In the genomic region with DNA sequence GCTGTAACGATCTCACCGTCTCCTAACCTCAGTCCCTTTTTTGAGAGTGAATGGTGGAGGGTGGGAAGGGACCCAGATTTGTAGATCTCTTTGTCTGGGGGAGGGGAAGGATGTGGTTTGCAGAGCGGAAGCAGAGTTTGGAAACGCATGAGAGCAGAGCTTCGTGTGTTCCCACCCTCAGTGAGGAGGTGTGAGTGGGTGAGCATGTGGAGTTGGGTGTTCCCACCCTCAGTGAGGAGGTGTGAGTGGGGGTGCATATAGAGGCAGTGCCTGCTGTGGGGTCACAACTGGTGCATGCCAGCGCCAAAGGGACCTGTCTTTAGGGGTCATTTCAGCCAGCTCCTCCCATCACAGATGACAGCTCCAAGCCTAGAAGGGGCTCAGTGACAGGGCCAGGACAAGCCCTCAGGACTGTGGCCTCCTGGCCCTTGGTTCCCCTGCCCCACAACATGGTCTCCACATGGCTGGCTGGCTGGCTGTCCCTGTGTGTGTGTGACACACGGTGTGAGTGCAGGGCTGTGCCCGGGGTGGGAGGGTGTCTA, we compare ENCODE assay signal across 1 cellular context.
TF ChIP-seq lines count a peak whose summit lies in the region.

No MANE protein-coding gene starts in this region.

TF ChIP-seq in K562, 482 proteins besides CTCF, POLR2A, EP300 and RAD21 (continued from another document and continues in another):
- TF ChIP-seq, protein P1, sequence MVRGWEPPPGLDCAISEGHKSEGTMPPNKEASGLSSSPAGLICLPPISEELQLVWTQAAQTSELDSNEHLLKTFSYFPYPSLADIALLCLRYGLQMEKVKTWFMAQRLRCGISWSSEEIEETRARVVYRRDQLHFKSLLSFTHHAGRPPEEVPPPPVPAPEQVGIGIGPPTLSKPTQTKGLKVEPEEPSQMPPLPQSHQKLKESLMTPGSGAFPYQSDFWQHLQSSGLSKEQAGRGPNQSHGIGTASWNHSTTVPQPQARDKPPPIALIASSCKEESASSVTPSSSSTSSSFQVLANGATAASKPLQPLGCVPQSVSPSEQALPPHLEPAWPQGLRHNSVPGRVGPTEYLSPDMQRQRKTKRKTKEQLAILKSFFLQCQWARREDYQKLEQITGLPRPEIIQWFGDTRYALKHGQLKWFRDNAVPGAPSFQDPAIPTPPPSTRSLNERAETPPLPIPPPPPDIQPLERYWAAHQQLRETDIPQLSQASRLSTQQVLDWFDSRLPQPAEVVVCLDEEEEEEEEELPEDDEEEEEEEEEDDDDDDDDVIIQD (CRISPR knock-in tag; IDR thresholded peaks at IDR 0.05): no peak
- TF ChIP-seq FOS (IDR thresholded peaks at IDR 0.05; ENCODE audit: extremely low read depth, insufficient read length): no peak
- TF ChIP-seq, protein P2, sequence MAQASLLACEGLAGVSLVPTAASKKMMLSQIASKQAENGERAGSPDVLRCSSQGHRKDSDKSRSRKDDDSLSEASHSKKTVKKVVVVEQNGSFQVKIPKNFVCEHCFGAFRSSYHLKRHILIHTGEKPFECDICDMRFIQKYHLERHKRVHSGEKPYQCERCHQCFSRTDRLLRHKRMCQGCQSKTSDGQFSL (CRISPR knock-in tag; IDR thresholded peaks at IDR 0.05): no peak
- TF ChIP-seq, protein P2 (tag; IDR thresholded peaks at IDR 0.05): no peak
- TF ChIP-seq MAZ (CRISPR knock-in tag; conservative IDR thresholded peaks at IDR 0.05 in 1 of 2, IDR thresholded peaks at IDR 0.05 in 1 of 2): peak in 1 of 2 experiments; percentile 23; a peak in 1 of 4 replicates
- no peak for TF ChIP-seq DACH1 (IDR thresholded peaks at IDR 0.05; ENCODE audit: partially characterized antibody)
- TF ChIP-seq ETV1 (tag; conservative IDR thresholded peaks at IDR 0.05; ENCODE audit: low read depth): peak; percentile 84
- TF ChIP-seq FOXP1 (CRISPR knock-in tag; IDR thresholded peaks at IDR 0.05): no peak
- TF ChIP-seq E2F3 (CRISPR knock-in tag; IDR thresholded peaks at IDR 0.05): 0 out of 2 replicates have a peak, but pooled peaks have one; percentile 49
- no peak for TF ChIP-seq PTRF (tag; IDR thresholded peaks at IDR 0.05)
- no peak for TF ChIP-seq MTA2 (IDR thresholded peaks at IDR 0.05; ENCODE audit: low read depth)
- no peak for TF ChIP-seq RUNX1 (IDR thresholded peaks at IDR 0.05; ENCODE audit: low read depth)
- 0 out of 2 replicates have a peak, but pooled peaks have one; percentile 28 for TF ChIP-seq ZNF584 (CRISPR knock-in tag; IDR thresholded peaks at IDR 0.05; ENCODE audit: low read depth)
- no peak for TF ChIP-seq SP1 (CRISPR knock-in tag; IDR thresholded peaks at IDR 0.05)
- TF ChIP-seq BRD4 (IDR thresholded peaks at IDR 0.05): no peak
- no peak for TF ChIP-seq RHOXF2B (CRISPR knock-in tag; conservative IDR thresholded peaks at IDR 0.05)
- peak; percentile 50; the same call in 1 of the 2 replicates for TF ChIP-seq ESRRA (IDR thresholded peaks at IDR 0.05; ENCODE audit: borderline replicate concordance, low read depth)
- TF ChIP-seq NCOA6 (IDR thresholded peaks at IDR 0.05): no peak
- TF ChIP-seq TBP (optimal IDR thresholded peaks at IDR 0.05; ENCODE audit: low read depth, low read length): no peak
- TF ChIP-seq DNMT1 (IDR thresholded peaks at IDR 0.05): no peak
- no peak for TF ChIP-seq NUFIP1 (IDR thresholded peaks at IDR 0.05; ENCODE audit: partially characterized antibody)
- no peak for TF ChIP-seq PYGO2 (tag; IDR thresholded peaks at IDR 0.05)
- TF ChIP-seq, protein P3, sequence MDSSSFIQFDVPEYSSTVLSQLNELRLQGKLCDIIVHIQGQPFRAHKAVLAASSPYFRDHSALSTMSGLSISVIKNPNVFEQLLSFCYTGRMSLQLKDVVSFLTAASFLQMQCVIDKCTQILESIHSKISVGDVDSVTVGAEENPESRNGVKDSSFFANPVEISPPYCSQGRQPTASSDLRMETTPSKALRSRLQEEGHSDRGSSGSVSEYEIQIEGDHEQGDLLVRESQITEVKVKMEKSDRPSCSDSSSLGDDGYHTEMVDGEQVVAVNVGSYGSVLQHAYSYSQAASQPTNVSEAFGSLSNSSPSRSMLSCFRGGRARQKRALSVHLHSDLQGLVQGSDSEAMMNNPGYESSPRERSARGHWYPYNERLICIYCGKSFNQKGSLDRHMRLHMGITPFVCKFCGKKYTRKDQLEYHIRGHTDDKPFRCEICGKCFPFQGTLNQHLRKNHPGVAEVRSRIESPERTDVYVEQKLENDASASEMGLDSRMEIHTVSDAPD (CRISPR knock-in tag; IDR thresholded peaks at IDR 0.05): no peak
- TF ChIP-seq, protein P4, sequence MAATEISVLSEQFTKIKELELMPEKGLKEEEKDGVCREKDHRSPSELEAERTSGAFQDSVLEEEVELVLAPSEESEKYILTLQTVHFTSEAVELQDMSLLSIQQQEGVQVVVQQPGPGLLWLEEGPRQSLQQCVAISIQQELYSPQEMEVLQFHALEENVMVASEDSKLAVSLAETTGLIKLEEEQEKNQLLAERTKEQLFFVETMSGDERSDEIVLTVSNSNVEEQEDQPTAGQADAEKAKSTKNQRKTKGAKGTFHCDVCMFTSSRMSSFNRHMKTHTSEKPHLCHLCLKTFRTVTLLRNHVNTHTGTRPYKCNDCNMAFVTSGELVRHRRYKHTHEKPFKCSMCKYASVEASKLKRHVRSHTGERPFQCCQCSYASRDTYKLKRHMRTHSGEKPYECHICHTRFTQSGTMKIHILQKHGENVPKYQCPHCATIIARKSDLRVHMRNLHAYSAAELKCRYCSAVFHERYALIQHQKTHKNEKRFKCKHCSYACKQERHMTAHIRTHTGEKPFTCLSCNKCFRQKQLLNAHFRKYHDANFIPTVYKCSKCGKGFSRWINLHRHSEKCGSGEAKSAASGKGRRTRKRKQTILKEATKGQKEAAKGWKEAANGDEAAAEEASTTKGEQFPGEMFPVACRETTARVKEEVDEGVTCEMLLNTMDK (IDR thresholded peaks at IDR 0.05; ENCODE audit: borderline replicate concordance, insufficient read depth, low read depth, low read length, poor library complexity, severe bottlenecking): no peak
- TF ChIP-seq, protein P5, sequence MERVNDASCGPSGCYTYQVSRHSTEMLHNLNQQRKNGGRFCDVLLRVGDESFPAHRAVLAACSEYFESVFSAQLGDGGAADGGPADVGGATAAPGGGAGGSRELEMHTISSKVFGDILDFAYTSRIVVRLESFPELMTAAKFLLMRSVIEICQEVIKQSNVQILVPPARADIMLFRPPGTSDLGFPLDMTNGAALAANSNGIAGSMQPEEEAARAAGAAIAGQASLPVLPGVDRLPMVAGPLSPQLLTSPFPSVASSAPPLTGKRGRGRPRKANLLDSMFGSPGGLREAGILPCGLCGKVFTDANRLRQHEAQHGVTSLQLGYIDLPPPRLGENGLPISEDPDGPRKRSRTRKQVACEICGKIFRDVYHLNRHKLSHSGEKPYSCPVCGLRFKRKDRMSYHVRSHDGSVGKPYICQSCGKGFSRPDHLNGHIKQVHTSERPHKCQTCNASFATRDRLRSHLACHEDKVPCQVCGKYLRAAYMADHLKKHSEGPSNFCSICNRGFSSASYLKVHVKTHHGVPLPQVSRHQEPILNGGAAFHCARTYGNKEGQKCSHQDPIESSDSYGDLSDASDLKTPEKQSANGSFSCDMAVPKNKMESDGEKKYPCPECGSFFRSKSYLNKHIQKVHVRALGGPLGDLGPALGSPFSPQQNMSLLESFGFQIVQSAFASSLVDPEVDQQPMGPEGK (CRISPR knock-in tag; IDR thresholded peaks at IDR 0.05; ENCODE audit: borderline replicate concordance): no peak
- no peak for TF ChIP-seq TRIM24 (IDR thresholded peaks at IDR 0.05)
- TF ChIP-seq HDAC3 (IDR thresholded peaks at IDR 0.05; ENCODE audit: borderline replicate concordance, partially characterized antibody): no peak
- no peak for TF ChIP-seq SRSF7 (optimal IDR thresholded peaks at IDR 0.05; ENCODE audit: low read depth, low read length)
- TF ChIP-seq, protein P6, sequence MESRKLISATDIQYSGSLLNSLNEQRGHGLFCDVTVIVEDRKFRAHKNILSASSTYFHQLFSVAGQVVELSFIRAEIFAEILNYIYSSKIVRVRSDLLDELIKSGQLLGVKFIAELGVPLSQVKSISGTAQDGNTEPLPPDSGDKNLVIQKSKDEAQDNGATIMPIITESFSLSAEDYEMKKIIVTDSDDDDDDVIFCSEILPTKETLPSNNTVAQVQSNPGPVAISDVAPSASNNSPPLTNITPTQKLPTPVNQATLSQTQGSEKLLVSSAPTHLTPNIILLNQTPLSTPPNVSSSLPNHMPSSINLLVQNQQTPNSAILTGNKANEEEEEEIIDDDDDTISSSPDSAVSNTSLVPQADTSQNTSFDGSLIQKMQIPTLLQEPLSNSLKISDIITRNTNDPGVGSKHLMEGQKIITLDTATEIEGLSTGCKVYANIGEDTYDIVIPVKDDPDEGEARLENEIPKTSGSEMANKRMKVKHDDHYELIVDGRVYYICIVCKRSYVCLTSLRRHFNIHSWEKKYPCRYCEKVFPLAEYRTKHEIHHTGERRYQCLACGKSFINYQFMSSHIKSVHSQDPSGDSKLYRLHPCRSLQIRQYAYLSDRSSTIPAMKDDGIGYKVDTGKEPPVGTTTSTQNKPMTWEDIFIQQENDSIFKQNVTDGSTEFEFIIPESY (CRISPR knock-in tag; IDR thresholded peaks at IDR 0.05): no peak
- TF ChIP-seq DIDO1 (tag; IDR thresholded peaks at IDR 0.05; ENCODE audit: low read depth): no peak
- TF ChIP-seq, protein P7, sequence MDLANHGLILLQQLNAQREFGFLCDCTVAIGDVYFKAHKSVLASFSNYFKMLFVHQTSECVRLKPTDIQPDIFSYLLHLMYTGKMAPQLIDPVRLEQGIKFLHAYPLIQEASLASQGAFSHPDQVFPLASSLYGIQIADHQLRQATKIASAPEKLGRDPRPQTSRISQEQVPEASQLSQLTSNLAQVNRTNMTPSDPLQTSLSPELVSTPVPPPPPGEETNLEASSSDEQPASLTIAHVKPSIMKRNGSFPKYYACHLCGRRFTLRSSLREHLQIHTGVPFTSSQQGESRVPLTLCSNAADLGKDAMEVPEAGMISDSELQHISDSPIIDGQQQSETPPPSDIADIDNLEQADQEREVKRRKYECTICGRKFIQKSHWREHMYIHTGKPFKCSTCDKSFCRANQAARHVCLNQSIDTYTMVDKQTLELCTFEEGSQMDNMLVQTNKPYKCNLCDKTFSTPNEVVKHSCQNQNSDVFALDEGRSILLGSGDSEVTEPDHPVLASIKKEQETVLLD (IDR thresholded peaks at IDR 0.05): no peak
- no peak for TF ChIP-seq NELFE (IDR thresholded peaks at IDR 0.05; ENCODE audit: insufficient read depth, insufficient read length)
- no peak for TF ChIP-seq MTF1 (CRISPR knock-in tag; IDR thresholded peaks at IDR 0.05; ENCODE audit: borderline replicate concordance)
- no peak for TF ChIP-seq KLF1 (tag; IDR thresholded peaks at IDR 0.05)
- TF ChIP-seq PHF21A (IDR thresholded peaks at IDR 0.05; ENCODE audit: borderline replicate concordance, low read depth): no peak
- TF ChIP-seq CEBPG (CRISPR knock-in tag; IDR thresholded peaks at IDR 0.05): no peak
- no peak for TF ChIP-seq CEBPG (tag; conservative IDR thresholded peaks at IDR 0.05 in 1 of 2, IDR thresholded peaks at IDR 0.05 in 1 of 2)
- TF ChIP-seq SMARCC2 (IDR thresholded peaks at IDR 0.05; ENCODE audit: low read depth): no peak
- TF ChIP-seq OTX1 (CRISPR knock-in tag; IDR thresholded peaks at IDR 0.05): peak; percentile 78
- TF ChIP-seq, protein P8, sequence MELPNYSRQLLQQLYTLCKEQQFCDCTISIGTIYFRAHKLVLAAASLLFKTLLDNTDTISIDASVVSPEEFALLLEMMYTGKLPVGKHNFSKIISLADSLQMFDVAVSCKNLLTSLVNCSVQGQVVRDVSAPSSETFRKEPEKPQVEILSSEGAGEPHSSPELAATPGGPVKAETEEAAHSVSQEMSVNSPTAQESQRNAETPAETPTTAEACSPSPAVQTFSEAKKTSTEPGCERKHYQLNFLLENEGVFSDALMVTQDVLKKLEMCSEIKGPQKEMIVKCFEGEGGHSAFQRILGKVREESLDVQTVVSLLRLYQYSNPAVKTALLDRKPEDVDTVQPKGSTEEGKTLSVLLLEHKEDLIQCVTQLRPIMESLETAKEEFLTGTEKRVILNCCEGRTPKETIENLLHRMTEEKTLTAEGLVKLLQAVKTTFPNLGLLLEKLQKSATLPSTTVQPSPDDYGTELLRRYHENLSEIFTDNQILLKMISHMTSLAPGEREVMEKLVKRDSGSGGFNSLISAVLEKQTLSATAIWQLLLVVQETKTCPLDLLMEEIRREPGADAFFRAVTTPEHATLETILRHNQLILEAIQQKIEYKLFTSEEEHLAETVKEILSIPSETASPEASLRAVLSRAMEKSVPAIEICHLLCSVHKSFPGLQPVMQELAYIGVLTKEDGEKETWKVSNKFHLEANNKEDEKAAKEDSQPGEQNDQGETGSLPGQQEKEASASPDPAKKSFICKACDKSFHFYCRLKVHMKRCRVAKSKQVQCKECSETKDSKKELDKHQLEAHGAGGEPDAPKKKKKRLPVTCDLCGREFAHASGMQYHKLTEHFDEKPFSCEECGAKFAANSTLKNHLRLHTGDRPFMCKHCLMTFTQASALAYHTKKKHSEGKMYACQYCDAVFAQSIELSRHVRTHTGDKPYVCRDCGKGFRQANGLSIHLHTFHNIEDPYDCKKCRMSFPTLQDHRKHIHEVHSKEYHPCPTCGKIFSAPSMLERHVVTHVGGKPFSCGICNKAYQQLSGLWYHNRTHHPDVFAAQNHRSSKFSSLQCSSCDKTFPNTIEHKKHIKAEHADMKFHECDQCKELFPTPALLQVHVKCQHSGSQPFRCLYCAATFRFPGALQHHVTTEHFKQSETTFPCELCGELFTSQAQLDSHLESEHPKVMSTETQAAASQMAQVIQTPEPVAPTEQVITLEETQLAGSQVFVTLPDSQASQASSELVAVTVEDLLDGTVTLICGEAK (IDR thresholded peaks at IDR 0.05): peak; percentile 70
- TF ChIP-seq, protein P8 (CRISPR knock-in tag; IDR thresholded peaks at IDR 0.05): no peak
- TF ChIP-seq RNF2 (IDR thresholded peaks at IDR 0.05): peak; percentile 87
